Comparison of ENCODE assay signal across 9 cellular contexts in genomic region chr1:240455228-240455821, GRCh38.
DNase-seq lines count a peak whose midpoint lies in the region; ATAC-seq and TF ChIP-seq lines count a peak whose summit lies in the region.
"Had no signal": no experiment of that assay in that cellular context is flagged by ENCODE, and none has a peak within 500 bp of the region (broad histone marks: within the 10 kb centered on the region; RNA-seq: fewer than 3 reads in every experiment).

No MANE protein-coding gene starts in this region.

- DNase-seq in AG09319 (ENCODE audit: extremely low read depth, low read depth) (no peak), H4 (ENCODE audit: low spot score) (peak; percentile 13), SK-MEL-5 (ENCODE audit: low read depth, low spot score) (peak; percentile 36), iPS-NIHi7 (ENCODE audit: extremely low spot score) (peak; percentile 25), GF-D8 (lab: John Stamatoyannopoulos, UW) (no peak)
- no peak for DNase-seq in activated CD4-positive, alpha-beta T cell treated with anti-CD3 and anti-CD28 coated beads, Interleukin-2, amount 50 U/mL, for 1 hour
- DNase-seq: upper lobe of right lung had no signal

- peak; percentile 30 for TF ChIP-seq CTCF in AG09319 (IDR thresholded peaks at IDR 0.05; ENCODE audit: low read depth, low read length)

- ATAC-seq in GM19351 (IDR thresholded peaks at IDR 0.05; ENCODE audit: unreplicated experiment): no peak
- no peak for ATAC-seq in GM19324 (IDR thresholded peaks at IDR 0.05; ENCODE audit: low FRiP score, unreplicated experiment)
- ATAC-seq: upper lobe of right lung had no signal

- in situ Hi-C loops in SK-MEL-5 (cut with HindIII; ENCODE audit: low pct_unique_long_range_greater_than_20kb, low sequenced_read_pairs): no loop called here

Comparison
In these comparisons a context has a peak if more than half of its experiments do, and no peak if none do; other contexts are left out.
1. DNase-seq: peak in H4 (single experiment), SK-MEL-5 (single experiment) and iPS-NIHi7 (single experiment); none in AG09319 (single experiment), GF-D8 (single experiment) and activated CD4-positive, alpha-beta T cell treated with anti-CD3 and anti-CD28 coated beads, Interleukin-2, amount 50 U/mL, for 1 hour (single experiment).